ENCODE assay signal across 22 cellular contexts in the genomic region with DNA sequence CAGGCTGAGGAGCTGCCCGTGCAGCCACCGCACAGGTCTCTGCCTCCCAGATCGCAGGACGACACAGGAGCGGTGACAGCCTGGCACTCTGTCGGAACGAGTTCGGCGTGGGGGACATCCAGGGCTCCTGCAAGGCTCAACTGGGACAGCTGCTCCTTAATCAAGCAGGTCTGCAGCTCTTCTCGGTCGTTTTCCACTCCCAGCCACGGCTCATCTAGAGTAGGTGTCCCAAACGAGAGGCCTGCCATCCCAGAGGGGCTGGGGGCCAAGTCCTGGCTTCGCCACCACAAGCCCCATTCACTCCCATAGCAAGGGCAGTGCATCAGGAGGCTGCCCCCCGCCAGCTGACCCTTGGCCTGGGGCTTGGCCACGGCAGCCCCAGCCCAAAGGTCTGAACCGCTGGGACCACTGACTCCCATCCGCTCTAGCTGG. TPM values are rescaled to one million over a fixed set of nuclear protein-coding genes. Genes with fewer than 3 reads are reported as not detected.
DNase-seq lines count a peak whose midpoint lies in the region; ATAC-seq, FAIRE-seq and TF ChIP-seq lines count a peak whose summit lies in the region.
"Had no signal": no experiment of that assay in that cellular context is flagged by ENCODE, and none has a peak within 500 bp of the region (broad histone marks: within the 10 kb centered on the region; RNA-seq: fewer than 3 reads in every experiment).

No MANE protein-coding gene starts in this region.

- H3K27ac ChIP-seq in sigmoid colon, result no peak overlapping the region
- no peak overlapping the region for H3K27ac ChIP-seq in small intestine (ENCODE audit: low read depth in 1 of 2, low read length in 1 of 2)
- H3K27ac ChIP-seq: A549, BLaER1, SJSA1 had no signal

- intact Hi-C loops in sigmoid colon (cut with DNase I), result no loop called here

- WGBS in sigmoid colon, 2 donors, result 95 to 97% methylated on average over 18 of the region's 18 CpGs
- WGBS in small intestine, 3 donors, result 93 to 94% (median 93%) methylated on average over 18 of the region's 18 CpGs

- no peaks in the 10 kb centered on the region for H3K27me3 Mint-ChIP-seq in activated T-helper 17 cell treated with anti-CD3 and anti-CD28 coated beads, Interleukin-2, amount 50 U/mL, for 72 hours

- FAIRE-seq in small intestine (lab: Jason Lieb, UNC), result no peak
- FAIRE-seq: A549, RCC 7860 had no signal

- H3K4me3 ChIP-seq in GM12865 (ENCODE audit: low read depth, low read length) (peak overlapping the region; percentile 0; the same call in 1 of the 2 replicates), sigmoid colon (no peak overlapping the region), small intestine (ENCODE audit: low read depth in 1 of 2, low read length in 2 of 2) (no peak overlapping the region)
- H3K4me3 ChIP-seq: A549, BLaER1, SJSA1 had no signal

- H3K9me3 Mint-ChIP-seq in activated T-helper 17 cell treated with anti-CD3 and anti-CD28 coated beads, Interleukin-2, amount 50 U/mL, for 72 hours, result no peaks in the 10 kb centered on the region
- H3K9me3 Mint-ChIP-seq: H9 had no signal

- TF ChIP-seq EP300 in sigmoid colon (IDR thresholded peaks at IDR 0.05), result no peak

- DNase-seq in activated T-cell treated with anti-CD3 and anti-CD28 coated beads, Interleukin-2, amount 50 U/mL, for 1 hour, result peak; percentile 15
- DNase-seq in activated T-cell treated with anti-CD3 and anti-CD28 coated beads, Interleukin-2, amount 50 U/mL, for 48 hours, result no peak
- no peak for DNase-seq in GM12865 (ENCODE audit: low read depth)
- DNase-seq in sigmoid colon, result peak; percentile 56
- no peak for DNase-seq in erythroblast (lab: John Stamatoyannopoulos, UW)
- no peak for DNase-seq in HK-2 (ENCODE audit: unreplicated experiment)
- no peak for DNase-seq in small intestine
- DNase-seq: activated CD4-positive, alpha-beta T cell treated with anti-CD3 and anti-CD28 coated beads, Interleukin-2, amount 50 U/mL, for 48 hours; amniotic stem cell; dermis blood vessel endothelial cell; H9; Kasumi-1; left cardiac atrium; mesendoderm; NCI-H1048; NCI-H2029; nucleus accumbens had no signal

- H3K27me3 ChIP-seq in sigmoid colon (no peaks in the 10 kb centered on the region), small intestine (ENCODE audit: control insufficient read depth in 2 of 2, insufficient read depth in 2 of 2, low read length in 2 of 2) (no peaks in the 10 kb centered on the region)
- H3K27me3 ChIP-seq: BLaER1, SJSA1 had no signal

- no peaks in the 10 kb centered on the region for H3K9me3 ChIP-seq in sigmoid colon
- no peaks in the 10 kb centered on the region for H3K9me3 ChIP-seq in small intestine (ENCODE audit: control insufficient read depth, low read depth)
- H3K9me3 ChIP-seq: A549, BLaER1, SJSA1 had no signal

- TF ChIP-seq CTCF in GM12865 (IDR thresholded peaks at IDR 0.05; ENCODE audit: insufficient read depth, low read depth, low read length, missing control alignments) (no peak), sigmoid colon (IDR thresholded peaks at IDR 0.05) (no peak)

- H3K4me3 Mint-ChIP-seq in activated T-helper 17 cell treated with anti-CD3 and anti-CD28 coated beads, Interleukin-2, amount 50 U/mL, for 72 hours, result peak overlapping the region; percentile 85
- H3K4me3 Mint-ChIP-seq: H9 had no signal

- H3K4me1 ChIP-seq in sigmoid colon, result no peaks in the 10 kb centered on the region
- H3K4me1 ChIP-seq in small intestine (ENCODE audit: control insufficient read depth in 2 of 2, insufficient read depth in 1 of 2, low read depth in 1 of 2, low read length in 1 of 2), result no peaks in the 10 kb centered on the region
- H3K4me1 ChIP-seq: A549, BLaER1, SJSA1 had no signal

- TF ChIP-seq POLR2A in sigmoid colon (IDR thresholded peaks at IDR 0.05) (no peak), erythroblast (IDR thresholded peaks at IDR 0.05; ENCODE audit: low read length) (no peak)

- no peak for ATAC-seq in activated T-helper 17 cell treated with anti-CD3 and anti-CD28 coated beads, Interleukin-2, amount 50 U/mL, for 72 hours (replicated peaks)
- ATAC-seq: A549, left cardiac atrium had no signal

- peak overlapping the region; percentile 99 for H3K27ac Mint-ChIP-seq in activated T-helper 17 cell treated with anti-CD3 and anti-CD28 coated beads, Interleukin-2, amount 50 U/mL, for 72 hours
- H3K27ac Mint-ChIP-seq: H9 had no signal

- no peaks in the 10 kb centered on the region for H3K36me3 ChIP-seq in sigmoid colon
- no peaks in the 10 kb centered on the region for H3K36me3 ChIP-seq in small intestine (ENCODE audit: control insufficient read depth in 2 of 2, insufficient read depth in 2 of 2, low read length in 2 of 2)

- peaks cover 24% of the 10 kb centered on the region for H3K4me1 Mint-ChIP-seq in activated T-helper 17 cell treated with anti-CD3 and anti-CD28 coated beads, Interleukin-2, amount 50 U/mL, for 72 hours
- H3K4me1 Mint-ChIP-seq: H9 had no signal

- H3K36me3 Mint-ChIP-seq in activated T-helper 17 cell treated with anti-CD3 and anti-CD28 coated beads, Interleukin-2, amount 50 U/mL, for 72 hours (ENCODE audit: low read depth), result peaks cover 52% of the 10 kb centered on the region

RNA-seq across cellular contexts. Expression of a gene that starts 22.5 kb away (rescaled TPM):
- total RNA-seq in activated T-helper 17 cell treated with anti-CD3 and anti-CD28 coated beads, Interleukin-2, amount 50 U/mL, for 72 hours, result 10 to 100 TPM; 71.0 to 73.6 TPM
- 1 to 10 TPM; 2.8 to 7.7 (median 4.7) TPM for total RNA-seq in sigmoid colon
- polyA plus RNA-seq in sigmoid colon (10 to 100 TPM in 1 of 3 donors, 1 to 10 TPM in 2; 1.4 to 16.4 (median 1.8) TPM), small intestine (1 to 10 TPM; 4.7 to 6.4 (median 5.9) TPM)

RNA-seq across cellular contexts. Expression of a gene that starts 23.5 kb away (rescaled TPM):
- total RNA-seq in activated T-helper 17 cell treated with anti-CD3 and anti-CD28 coated beads, Interleukin-2, amount 50 U/mL, for 72 hours, result 10 to 100 TPM; 81.9 to 86.4 TPM
- total RNA-seq in sigmoid colon, result 10 to 100 TPM; 41.3 to 63.5 (median 56.8) TPM
- polyA plus RNA-seq in sigmoid colon (10 to 100 TPM; 76.3 to 89.7 (median 78.7) TPM), small intestine (10 to 100 TPM; 57.3 to 74.7 (median 68.1) TPM)

RNA-seq across cellular contexts. Expression of a gene that starts 24.7 kb away (rescaled TPM):
- total RNA-seq in activated T-helper 17 cell treated with anti-CD3 and anti-CD28 coated beads, Interleukin-2, amount 50 U/mL, for 72 hours, result 10 to 100 TPM; 36.4 to 86.5 TPM
- total RNA-seq in sigmoid colon, result 10 to 100 TPM; 18.9 to 47.9 (median 33.2) TPM
- polyA plus RNA-seq in sigmoid colon (10 to 100 TPM; 27.0 to 40.2 (median 29.1) TPM), small intestine (10 to 100 TPM; 25.3 to 31.6 (median 28.5) TPM)

Comparison
In these comparisons a context has a peak if more than half of its experiments do, and no peak if none do; other contexts are left out.
1. DNase-seq: peak in activated T-cell treated with anti-CD3 and anti-CD28 coated beads, Interleukin-2, amount 50 U/mL, for 1 hour (single experiment) and sigmoid colon (single experiment); none in activated T-cell treated with anti-CD3 and anti-CD28 coated beads, Interleukin-2, amount 50 U/mL, for 48 hours (0 of 2), GM12865 (single experiment), erythroblast (0 of 2), HK-2 (single experiment) and small intestine (single experiment).
2. RNA of a gene that starts 22.5 kb away (total RNA-seq): 71.0 to 73.6 TPM in activated T-helper 17 cell treated with anti-CD3 and anti-CD28 coated beads, Interleukin-2, amount 50 U/mL, for 72 hours; 2.8 to 7.7 TPM in sigmoid colon; every median in the first group is over 4 times any median in the second.